Comparison of ENCODE assay signal across 12 cellular contexts in genomic region chrX:57905141-57905540, GRCh38. TPM values are rescaled to one million over a fixed set of nuclear protein-coding genes. Genes with fewer than 3 reads are reported as not detected.
DNase-seq lines count a peak whose midpoint lies in the region; ATAC-seq and TF ChIP-seq lines count a peak whose summit lies in the region.
"Had no signal": no experiment of that assay in that cellular context is flagged by ENCODE, and none has a peak within 500 bp of the region (broad histone marks: within the 10 kb centered on the region; RNA-seq: fewer than 3 reads in every experiment).

No MANE protein-coding gene starts in this region.

- H3K4me3 ChIP-seq in gastroesophageal sphincter: peak overlapping the region in 1 of 2 donors; percentile 8
- H3K4me3 ChIP-seq: SJSA1 had no signal

- no peaks in the 10 kb centered on the region for H3K36me3 ChIP-seq in gastroesophageal sphincter
- H3K36me3 ChIP-seq: SJSA1 had no signal

- H3K36me3 Mint-ChIP-seq in activated T-cell treated with anti-CD3 and anti-CD28 coated beads, Interleukin-2, amount 50 U/mL, for 4 hours (ENCODE audit: insufficient read depth): peaks cover 8% of the 10 kb centered on the region
- H3K36me3 Mint-ChIP-seq in activated T-helper 2 cell treated with anti-CD3 and anti-CD28 coated beads, Interferon-gamma antibody, Interleukin-2, Interleukin-4, amounts not matched to agents 10 μg/mL and 5 μg/mL and 100 μg/mL, durations not matched to agents 14 hours and 24 hours and 36 hours (ENCODE audit: low read depth): peaks cover 18% of the 10 kb centered on the region

- no peak overlapping the region for H3K27ac Mint-ChIP-seq in activated T-helper 2 cell treated with anti-CD3 and anti-CD28 coated beads, Interferon-gamma antibody, Interleukin-2, Interleukin-4, amounts not matched to agents 10 μg/mL and 5 μg/mL and 100 μg/mL, durations not matched to agents 14 hours and 24 hours and 36 hours

- H3K27ac ChIP-seq in gastroesophageal sphincter: peak overlapping the region; percentile 23 to 62 (median 39)
- H3K27ac ChIP-seq in temporal lobe (ENCODE audit: low read depth, low read length): peak overlapping the region; percentile 52
- H3K27ac ChIP-seq: SJSA1 had no signal

- H3K9me3 ChIP-seq in gastroesophageal sphincter: no peaks in the 10 kb centered on the region
- H3K9me3 ChIP-seq: SJSA1 had no signal

- WGBS in gastroesophageal sphincter (ENCODE audit: low coverage in 1 of 2), 2 donors: 11 to 21% methylated on average over 2 of the region's 2 CpGs

- no peak for ATAC-seq in activated T-cell treated with anti-CD3 and anti-CD28 coated beads, Interleukin-2, amount 50 U/mL, for 4 hours
- ATAC-seq in gastroesophageal sphincter (no peak), HG02610 (IDR thresholded peaks at IDR 0.05; ENCODE audit: unreplicated experiment) (no peak)

- no peaks in the 10 kb centered on the region for H3K27me3 Mint-ChIP-seq in activated T-cell treated with anti-CD3 and anti-CD28 coated beads, Interleukin-2, amount 50 U/mL, for 4 hours (ENCODE audit: low read depth)
- no peaks in the 10 kb centered on the region for H3K27me3 Mint-ChIP-seq in activated T-helper 2 cell treated with anti-CD3 and anti-CD28 coated beads, Interferon-gamma antibody, Interleukin-2, Interleukin-4, amounts not matched to agents 10 μg/mL and 5 μg/mL and 100 μg/mL, durations not matched to agents 14 hours and 24 hours and 36 hours (ENCODE audit: low read depth)

- TF ChIP-seq CTCF in gastroesophageal sphincter (IDR thresholded peaks at IDR 0.05): no peak

- no peaks in the 10 kb centered on the region for H3K27me3 ChIP-seq in gastroesophageal sphincter
- H3K27me3 ChIP-seq: SJSA1 had no signal

- H3K4me1 ChIP-seq in gastroesophageal sphincter: peaks cover 0 to 56% (median 0%) of the 10 kb centered on the region in 3 donors

- H3K9me3 Mint-ChIP-seq in activated T-cell treated with anti-CD3 and anti-CD28 coated beads, Interleukin-2, amount 50 U/mL, for 4 hours: peaks cover 3% of the 10 kb centered on the region
- H3K9me3 Mint-ChIP-seq in activated T-helper 2 cell treated with anti-CD3 and anti-CD28 coated beads, Interferon-gamma antibody, Interleukin-2, Interleukin-4, amounts not matched to agents 10 μg/mL and 5 μg/mL and 100 μg/mL, durations not matched to agents 14 hours and 24 hours and 36 hours: no peaks in the 10 kb centered on the region

- H3K4me1 Mint-ChIP-seq in activated T-cell treated with anti-CD3 and anti-CD28 coated beads, Interleukin-2, amount 50 U/mL, for 4 hours (ENCODE audit: low read depth): peaks cover 30% of the 10 kb centered on the region
- H3K4me1 Mint-ChIP-seq in activated T-helper 2 cell treated with anti-CD3 and anti-CD28 coated beads, Interferon-gamma antibody, Interleukin-2, Interleukin-4, amounts not matched to agents 10 μg/mL and 5 μg/mL and 100 μg/mL, durations not matched to agents 14 hours and 24 hours and 36 hours (ENCODE audit: low read depth): peaks cover 20% of the 10 kb centered on the region

- no peak for TF ChIP-seq EP300 in gastroesophageal sphincter (IDR thresholded peaks at IDR 0.05)

- no peak for TF ChIP-seq POLR2A in gastroesophageal sphincter (IDR thresholded peaks at IDR 0.05)

- H3K4me3 Mint-ChIP-seq in activated T-cell treated with anti-CD3 and anti-CD28 coated beads, Interleukin-2, amount 50 U/mL, for 4 hours: peak overlapping the region; percentile 53
- peak overlapping the region; percentile 61 for H3K4me3 Mint-ChIP-seq in activated T-helper 2 cell treated with anti-CD3 and anti-CD28 coated beads, Interferon-gamma antibody, Interleukin-2, Interleukin-4, amounts not matched to agents 10 μg/mL and 5 μg/mL and 100 μg/mL, durations not matched to agents 14 hours and 24 hours and 36 hours (ENCODE audit: low read depth)

- DNase-seq in activated T-cell treated with anti-CD3 and anti-CD28 coated beads, Interleukin-2, amount 50 U/mL, for 4 hours: no peak
- DNase-seq in activated T-cell treated with anti-CD3 and anti-CD28 coated beads for 4 hours (no peak), DMS79 (lab: John Stamatoyannopoulos, UW) (no peak), D341Med (ENCODE audit: low spot score) (no peak)
- no peak for DNase-seq in activated T-helper 2 cell treated with anti-CD3 and anti-CD28 coated beads, Interferon-gamma antibody, Interleukin-2, Interleukin-4, amounts not matched to agents 10 μg/mL and 5 μg/mL and 100 μg/mL, durations not matched to agents 14 hours and 24 hours and 36 hours (ENCODE audit: low spot score)
- DNase-seq: H7; midbrain; stimulated activated CD4-positive, alpha-beta T cell treated with anti-CD3 and anti-CD28 coated beads, Interleukin-12 subunit alpha, Interleukin-12 subunit beta, amount 100 ng/mL, for 4 hours had no signal

- intact Hi-C loops in activated T-helper 2 cell treated with anti-CD3 and anti-CD28 coated beads, Interferon-gamma antibody, Interleukin-2, Interleukin-4, amounts not matched to agents 10 μg/mL and 5 μg/mL and 100 μg/mL, durations not matched to agents 14 hours and 24 hours and 36 hours (cut with micrococcal nuclease): loop anchor here (5.0 to 10.0 kb wide), 3 partner anchors 210 to 1093 kb away; partner anchors contain the start of gene ZXDB

RNA-seq across cellular contexts. Expression of gene ZXDA, which starts 5.1 kb away (rescaled TPM):
- 1 to 10 TPM; 3.8 to 4.3 (median 3.8) TPM for total RNA-seq in activated T-cell treated with anti-CD3 and anti-CD28 coated beads, Interleukin-2, amount 50 U/mL, for 4 hours
- total RNA-seq in activated T-helper 2 cell treated with anti-CD3 and anti-CD28 coated beads, Interferon-gamma antibody, Interleukin-2, Interleukin-4, amounts not matched to agents 10 μg/mL and 5 μg/mL and 100 μg/mL, durations not matched to agents 14 hours and 24 hours and 36 hours: 3.4 and 3.9 TPM in 2 replicates
- total RNA-seq in gastroesophageal sphincter (10 to 100 TPM in 1 of 4 donors, 1 to 10 TPM in 3; 6.4 to 14.8 (median 9.6) TPM), temporal lobe (17.0 TPM)
